Comparison of ENCODE assay signal across 2 cellular contexts in genomic region chr4:99534699-99535098, GRCh38. TPM values are rescaled to one million over a fixed set of nuclear protein-coding genes. Genes with fewer than 3 reads are reported as not detected.
"Had no signal": no experiment of that assay in that cellular context is flagged by ENCODE, and none has a peak within 500 bp of the region (broad histone marks: within the 10 kb centered on the region; RNA-seq: fewer than 3 reads in every experiment).

No MANE protein-coding gene starts in this region.

RNA-seq across cellular contexts. Expression of gene C4orf17, which starts 23.9 kb away (rescaled TPM):
- total RNA-seq: G401, GM12878 had no signal
- polyA plus RNA-seq: GM12878 had no signal

RNA-seq across cellular contexts. Expression of gene MTTP, which starts 39.9 kb away (rescaled TPM):
- total RNA-seq: G401 had no signal
